8 cellular contexts compared by ENCODE assay signal in genomic region chr3:160226026-160226739, GRCh38. TPM values are rescaled to one million over a fixed set of nuclear protein-coding genes. Genes with fewer than 3 reads are reported as not detected.
A peak's percentile ranks its signal among the peaks of the same experiment; 100 is the strongest.
DNase-seq lines count a peak whose midpoint lies in the region; ATAC-seq, FAIRE-seq and TF ChIP-seq lines count a peak whose summit lies in the region.

No MANE protein-coding gene starts in this region.

- peaks cover 53 to 59% of the 10 kb centered on the region in 2 donors for H3K27me3 Mint-ChIP-seq in effector memory CD8-positive, alpha-beta T cell
- H3K27me3 Mint-ChIP-seq in naive B cell = peaks cover 35 to 52% (median 50%) of the 10 kb centered on the region in 3 donors

- no peak overlapping the region for H3K27ac Mint-ChIP-seq in effector memory CD8-positive, alpha-beta T cell
- H3K27ac Mint-ChIP-seq in naive B cell = peak overlapping the region in 4 of 6 donors; percentile 42 to 65 (median 46)

- TF ChIP-seq POLR2A in GM18505 (IDR thresholded peaks at IDR 0.05; ENCODE audit: borderline replicate concordance, extremely low read depth, insufficient read depth, insufficient read length) = no peak
- no peak for TF ChIP-seq POLR2A in H54 (IDR thresholded peaks at IDR 0.05; ENCODE audit: low read depth, low read length)

- ATAC-seq in GM18505 (IDR thresholded peaks at IDR 0.05; ENCODE audit: unreplicated experiment) (peak; percentile 22), HG03045 (IDR thresholded peaks at IDR 0.05; ENCODE audit: unreplicated experiment) (peak; percentile 33), naive B cell (ENCODE audit: low read depth in 2 of 2) (peak; percentile 29 to 37)
- ATAC-seq in effector memory CD8-positive, alpha-beta T cell (replicated peaks) = peak; percentile 3

- no peaks in the 10 kb centered on the region for H3K36me3 Mint-ChIP-seq in effector memory CD8-positive, alpha-beta T cell (ENCODE audit: insufficient read depth)
- no peaks in the 10 kb centered on the region for H3K36me3 Mint-ChIP-seq in naive B cell

- no peaks in the 10 kb centered on the region for H3K9me3 Mint-ChIP-seq in effector memory CD8-positive, alpha-beta T cell
- H3K9me3 Mint-ChIP-seq in naive B cell = peaks cover 0 to 2% (median 0%) of the 10 kb centered on the region in 7 donors

- peak overlapping the region; percentile 76 to 83 for H3K4me3 Mint-ChIP-seq in effector memory CD8-positive, alpha-beta T cell
- H3K4me3 Mint-ChIP-seq in naive B cell = peak overlapping the region; percentile 64 to 91 (median 88)

- H3K4me1 Mint-ChIP-seq in effector memory CD8-positive, alpha-beta T cell (ENCODE audit: low read depth in 2 of 2) = peaks cover 10 to 12% of the 10 kb centered on the region in 2 donors
- H3K4me1 Mint-ChIP-seq in naive B cell = peaks cover 16 to 21% (median 21%) of the 10 kb centered on the region in 3 donors

- FAIRE-seq in H54 (lab: Jason Lieb, UNC) = no peak

- DNase-seq in AG20443 (ENCODE audit: low spot score) = peak; percentile 58
- peak; percentile 22 for DNase-seq in RPMI7951 (ENCODE audit: low read depth)
- no peak for DNase-seq in effector memory CD8-positive, alpha-beta T cell
- DNase-seq in naive B cell = no peak
- no peak for DNase-seq in H54 (ENCODE audit: insufficient read length, low spot score)
- no peak for DNase-seq in stimulated activated CD4-positive, alpha-beta T cell treated with anti-CD3 and anti-CD28 coated beads, Interleukin-2, amount 100 ng/mL, for 48 hours

RNA-seq across cellular contexts. Expression of gene C3orf80, which starts 1.0 kb away (rescaled TPM):
- 0.48 and 0.49 TPM in 2 replicates for total RNA-seq in RPMI7951 (2014; rRNA removed; shearing (Covaris generic))
- not detected for polyA plus RNA-seq in naive B cell (ENCODE audit: low read depth in 6 of 6)

Comparison
In these comparisons a context has a peak if more than half of its experiments do, and no peak if none do; other contexts are left out.
1. DNase-seq: peak in AG20443 (single experiment) and RPMI7951 (single experiment); none in effector memory CD8-positive, alpha-beta T cell (0 of 3), naive B cell (single experiment), H54 (single experiment) and stimulated activated CD4-positive, alpha-beta T cell treated with anti-CD3 and anti-CD28 coated beads, Interleukin-2, amount 100 ng/mL, for 48 hours (0 of 2).
2. H3K27ac Mint-ChIP-seq: peak in naive B cell (4 of 6); none in effector memory CD8-positive, alpha-beta T cell (0 of 2).
3. Peak in every context shown above with its lines, with median percentiles within 50 percentile points of each other: ATAC-seq.